Comparison of ENCODE assay signal across 21 cellular contexts in the genomic region with DNA sequence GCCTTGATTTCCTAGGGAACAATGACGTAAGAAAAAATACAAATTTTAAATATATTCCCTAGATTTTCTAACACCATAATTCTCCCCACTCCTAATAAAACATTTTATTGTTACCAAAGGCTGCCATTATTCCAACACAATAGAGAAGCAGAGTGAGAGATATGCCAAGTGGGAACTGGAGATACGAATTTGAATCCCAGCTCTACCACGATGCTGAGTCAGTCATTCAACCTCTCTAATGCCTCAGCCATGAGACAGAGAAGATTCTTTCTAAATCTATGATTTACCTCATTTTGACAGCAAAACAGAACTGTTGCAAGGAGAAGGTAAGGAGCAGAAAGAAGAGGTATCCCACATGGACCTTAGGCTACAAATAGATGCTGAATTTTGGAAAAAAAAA.
A peak's percentile ranks its signal among the peaks of the same experiment; 100 is the strongest.
DNase-seq lines count a peak whose midpoint lies in the region; ATAC-seq and TF ChIP-seq lines count a peak whose summit lies in the region.
"Had no signal": no experiment of that assay in that cellular context is flagged by ENCODE, and none has a peak within 500 bp of the region (broad histone marks: within the 10 kb centered on the region; RNA-seq: fewer than 3 reads in every experiment).

No MANE protein-coding gene starts in this region.

- no peaks in the 10 kb centered on the region for H3K36me3 ChIP-seq in HEK293 (ENCODE audit: control insufficient read depth in 2 of 2, insufficient read depth in 1 of 2, low read length in 2 of 2)
- H3K36me3 ChIP-seq: BE2C, pancreas, upper lobe of left lung had no signal

- CTCF ChIA-PET in HEK293 (lab: Yijun Ruan, JAX), result interaction anchor here (0.6 to 0.9 kb wide), 2 partner anchors 20 to 201 kb away, joined by 3 to 6 read pairs; no protein-coding TSS in a partner anchor

- H3K4me3 ChIP-seq in AG10803 (ENCODE audit: low read length) (no peak overlapping the region), HEK293 (ENCODE audit: low read depth, low read length) (no peak overlapping the region)
- H3K4me3 ChIP-seq: lung, pancreas, upper lobe of left lung had no signal

- no peak for ATAC-seq in GM18907 (IDR thresholded peaks at IDR 0.05; ENCODE audit: unreplicated experiment)
- no peak for ATAC-seq in left ventricle myocardium superior
- ATAC-seq in GM19328 (IDR thresholded peaks at IDR 0.05; ENCODE audit: unreplicated experiment), result no peak
- ATAC-seq: activated CD8-positive, alpha-beta T cell treated with anti-CD3 and anti-CD28 coated beads for 36 hours had no signal

- no peak overlapping the region for H3K27ac ChIP-seq in HEK293 (ENCODE audit: extremely low read depth, low read depth, low read length)
- H3K27ac ChIP-seq: pancreas, upper lobe of left lung had no signal

- DNase-seq in AG10803 (ENCODE audit: low read depth) (peak; percentile 36), amniotic epithelial cell (ENCODE audit: low read depth) (peak; percentile 69), iris pigment epithelial cell (ENCODE audit: low read depth) (peak; percentile 65), left ventricle myocardium superior (no peak), activated T-cell treated with anti-CD3 and anti-CD28 coated beads for 4 hours (no peak)
- DNase-seq: activated CD4-positive, alpha-beta T cell treated with anti-CD3 and anti-CD28 coated beads for 1 hour; activated CD8-positive, alpha-beta T cell treated with anti-CD3 and anti-CD28 coated beads for 36 hours; aorta; BE2C; DMS153; GF-D8; NCI-H1092; NCI-H2029 treated with DMSO at 0.1 percent for 48 hours; NCI-H774; pancreas; stimulated activated CD4-positive, alpha-beta T cell treated with anti-CD3 and anti-CD28 coated beads, Interleukin-2, amount 100 ng/mL, for 48 hours; upper lobe of left lung had no signal

- no peaks in the 10 kb centered on the region for H3K9me3 ChIP-seq in HEK293 (ENCODE audit: control insufficient read depth, insufficient read depth, low read depth, low read length)
- H3K9me3 ChIP-seq: BE2C, pancreas, upper lobe of left lung had no signal

- H3K4me1 ChIP-seq in HEK293 (ENCODE audit: control insufficient read depth, insufficient read depth, low read length), result no peaks in the 10 kb centered on the region
- H3K4me1 ChIP-seq: BE2C, pancreas had no signal

- no peak for TF ChIP-seq CTCF in AG10803 (conservative IDR thresholded peaks at IDR 0.05; ENCODE audit: low read length)
- TF ChIP-seq CTCF in HEK293 (tag by site-specific recombination; IDR thresholded peaks at IDR 0.05), result no peak

- intact Hi-C loops in left ventricle myocardium superior (cut with micrococcal nuclease), result no loop called here

- POLR2A ChIA-PET in HEK293 (lab: Yijun Ruan, JAX), result no interaction called here

TF ChIP-seq in HEK293, 187 proteins besides CTCF, POLR2A, EP300 and RAD21:
- TF ChIP-seq, protein P1, sequence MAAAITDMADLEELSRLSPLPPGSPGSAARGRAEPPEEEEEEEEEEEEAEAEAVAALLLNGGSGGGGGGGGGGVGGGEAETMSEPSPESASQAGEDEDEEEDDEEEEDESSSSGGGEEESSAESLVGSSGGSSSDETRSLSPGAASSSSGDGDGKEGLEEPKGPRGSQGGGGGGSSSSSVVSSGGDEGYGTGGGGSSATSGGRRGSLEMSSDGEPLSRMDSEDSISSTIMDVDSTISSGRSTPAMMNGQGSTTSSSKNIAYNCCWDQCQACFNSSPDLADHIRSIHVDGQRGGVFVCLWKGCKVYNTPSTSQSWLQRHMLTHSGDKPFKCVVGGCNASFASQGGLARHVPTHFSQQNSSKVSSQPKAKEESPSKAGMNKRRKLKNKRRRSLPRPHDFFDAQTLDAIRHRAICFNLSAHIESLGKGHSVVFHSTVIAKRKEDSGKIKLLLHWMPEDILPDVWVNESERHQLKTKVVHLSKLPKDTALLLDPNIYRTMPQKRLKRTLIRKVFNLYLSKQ (tag by site-specific recombination; IDR thresholded peaks at IDR 0.05; ENCODE audit: borderline replicate concordance), result no peak
- TF ChIP-seq ZNF18 (tag by site-specific recombination; IDR thresholded peaks at IDR 0.05) (peak; percentile 51; the same call in 1 of the 2 replicates), ZSCAN16 (tag by site-specific recombination; IDR thresholded peaks at IDR 0.05) (no peak)

Comparison
In these comparisons a context has a peak if more than half of its experiments do, and no peak if none do; other contexts are left out.
1. DNase-seq: peak in AG10803 (single experiment), amniotic epithelial cell (single experiment) and iris pigment epithelial cell (single experiment); none in left ventricle myocardium superior (single experiment) and activated T-cell treated with anti-CD3 and anti-CD28 coated beads for 4 hours (single experiment).